Comparison of ENCODE assay signal across 13 cellular contexts in the genomic region with DNA sequence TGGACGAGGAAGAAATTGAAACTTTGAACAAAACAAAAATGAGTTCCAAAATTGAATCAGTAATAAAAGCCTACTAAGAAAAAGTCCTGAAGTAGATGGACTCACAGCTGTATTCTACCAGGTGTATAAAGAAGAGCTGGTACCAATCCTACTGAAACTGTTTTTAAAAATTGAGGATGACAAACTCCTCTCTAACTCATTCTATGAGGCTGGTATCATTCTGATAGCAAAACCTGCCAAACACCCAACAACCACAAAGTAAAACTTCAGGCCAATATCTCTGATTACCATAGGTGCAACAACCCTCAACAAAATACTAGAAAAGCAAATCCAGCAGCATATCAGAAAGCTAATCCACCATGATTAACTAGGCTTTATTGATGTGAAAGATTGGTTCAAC. TPM values are rescaled to one million over a fixed set of nuclear protein-coding genes. Genes with fewer than 3 reads are reported as not detected.
DNase-seq lines count a peak whose midpoint lies in the region; ATAC-seq and TF ChIP-seq lines count a peak whose summit lies in the region.
"Had no signal": no experiment of that assay in that cellular context is flagged by ENCODE, and none has a peak within 500 bp of the region (broad histone marks: within the 10 kb centered on the region; RNA-seq: fewer than 3 reads in every experiment).

No MANE protein-coding gene starts in this region.

- peaks cover 15% of the 10 kb centered on the region for H3K9me3 Mint-ChIP-seq in activated T-cell treated with anti-CD3 and anti-CD28 coated beads, Interleukin-2, amount 50 U/mL, for 4 hours
- H3K9me3 Mint-ChIP-seq in activated T-cell treated with anti-CD3 and anti-CD28 coated beads, Interleukin-2, amount 50 U/mL, for 24 hours = peaks cover 15% of the 10 kb centered on the region
- peaks cover 14% of the 10 kb centered on the region for H3K9me3 Mint-ChIP-seq in CD4-positive, alpha-beta T cell
- H3K9me3 Mint-ChIP-seq in T-cell = peaks cover 3 to 16% (median 12%) of the 10 kb centered on the region in 3 donors
- H3K9me3 Mint-ChIP-seq in naive thymus-derived CD8-positive, alpha-beta T cell = peaks cover 0 to 25% (median 13%) of the 10 kb centered on the region in 9 donors

- no peak for TF ChIP-seq CTCF in CD4-positive, alpha-beta T cell (IDR thresholded peaks at IDR 0.05)

- no peaks in the 10 kb centered on the region for H3K27me3 Mint-ChIP-seq in activated T-cell treated with anti-CD3 and anti-CD28 coated beads, Interleukin-2, amount 50 U/mL, for 4 hours (ENCODE audit: low read depth)
- no peaks in the 10 kb centered on the region for H3K27me3 Mint-ChIP-seq in activated T-cell treated with anti-CD3 and anti-CD28 coated beads, Interleukin-2, amount 50 U/mL, for 24 hours
- H3K27me3 Mint-ChIP-seq in CD4-positive, alpha-beta T cell = no peaks in the 10 kb centered on the region
- H3K27me3 Mint-ChIP-seq in T-cell = no peaks in the 10 kb centered on the region
- H3K27me3 Mint-ChIP-seq in naive thymus-derived CD8-positive, alpha-beta T cell = no peaks in the 10 kb centered on the region

- no peaks in the 10 kb centered on the region for H3K36me3 Mint-ChIP-seq in activated T-cell treated with anti-CD3 and anti-CD28 coated beads, Interleukin-2, amount 50 U/mL, for 4 hours (ENCODE audit: insufficient read depth)
- peaks cover 9% of the 10 kb centered on the region for H3K36me3 Mint-ChIP-seq in activated T-cell treated with anti-CD3 and anti-CD28 coated beads, Interleukin-2, amount 50 U/mL, for 24 hours (ENCODE audit: low read depth)
- peaks cover 19% of the 10 kb centered on the region for H3K36me3 Mint-ChIP-seq in CD4-positive, alpha-beta T cell (ENCODE audit: low read depth)
- peaks cover 10% of the 10 kb centered on the region for H3K36me3 Mint-ChIP-seq in T-cell
- H3K36me3 Mint-ChIP-seq in naive thymus-derived CD8-positive, alpha-beta T cell = peaks cover 0 to 19% (median 19%) of the 10 kb centered on the region in 3 donors

- no peak for DNase-seq in activated T-cell treated with anti-CD3 and anti-CD28 coated beads, Interleukin-2, amount 50 U/mL, for 4 hours
- no peak for DNase-seq in activated T-cell treated with anti-CD3 and anti-CD28 coated beads, Interleukin-2, amount 50 U/mL, for 24 hours
- no peak for DNase-seq in CD4-positive, alpha-beta T cell
- DNase-seq in T-cell = no peak
- no peak for DNase-seq in naive thymus-derived CD8-positive, alpha-beta T cell
- no peak for DNase-seq in NCI-H1048 (lab: John Stamatoyannopoulos, UW)
- no peak for DNase-seq in activated effector memory CD4-positive, alpha-beta T cell treated with Interleukin-2 at 50 U/mL for 16 hours
- DNase-seq: ACHN, DMS 273 treated with DMSO at 0.1 percent for 48 hours, HCEC 1CT, HFFc6 had no signal

- CTCF ChIA-PET in CD4-positive, alpha-beta T cell (lab: Charles Lee) = no interaction called here
- CTCF ChIA-PET in T-cell (lab: Charles Lee) = interaction anchor here (1.0 to 1.2 kb wide), 3 partner anchors 8 to 327 kb away, joined by 3 to 4 read pairs (median 3); no protein-coding TSS in a partner anchor

- no peaks in the 10 kb centered on the region for H3K27me3 ChIP-seq in CD4-positive, alpha-beta T cell (ENCODE audit: control insufficient read depth, insufficient read depth, low read length)
- H3K27me3 ChIP-seq: BLaER1 treated with 17β-estradiol and CSF1 and Interleukin-3, amounts not matched to agents 10 nM and 100 nM had no signal

- H3K27ac Mint-ChIP-seq in activated T-cell treated with anti-CD3 and anti-CD28 coated beads, Interleukin-2, amount 50 U/mL, for 24 hours = no peak overlapping the region
- peak overlapping the region; percentile 82 for H3K27ac Mint-ChIP-seq in CD4-positive, alpha-beta T cell
- peak overlapping the region; percentile 87 to 97 for H3K27ac Mint-ChIP-seq in T-cell
- peak overlapping the region in 6 of 10 donors; percentile 21 to 90 (median 72) for H3K27ac Mint-ChIP-seq in naive thymus-derived CD8-positive, alpha-beta T cell
- H3K27ac Mint-ChIP-seq: HFFc6 had no signal

- ATAC-seq in activated T-cell treated with anti-CD3 and anti-CD28 coated beads, Interleukin-2, amount 50 U/mL, for 4 hours = peak; percentile 27 to 35
- ATAC-seq in CD4-positive, alpha-beta T cell (ENCODE audit: poor library complexity) = no peak
- no peak for ATAC-seq in T-cell (replicated peaks in 1 of 4)
- ATAC-seq in naive thymus-derived CD8-positive, alpha-beta T cell = no peak
- ATAC-seq: GM12878 had no signal

- no peak overlapping the region for H3K27ac ChIP-seq in CD4-positive, alpha-beta T cell (ENCODE audit: low read depth, low read length)
- H3K27ac ChIP-seq: BLaER1 treated with 17β-estradiol and CSF1 and Interleukin-3, amounts not matched to agents 10 nM and 100 nM had no signal

- peaks cover 11% of the 10 kb centered on the region for H3K9me3 ChIP-seq in CD4-positive, alpha-beta T cell (ENCODE audit: control insufficient read depth, low read length)

- POLR2A ChIA-PET in CD4-positive, alpha-beta T cell (lab: Charles Lee) = interaction anchor here (1.0 to 2.5 kb wide), 5 partner anchors 8 to 254 kb away, joined by 3 to 22 read pairs (median 5); a partner anchor contains a TSS
- POLR2A ChIA-PET in T-cell (lab: Charles Lee) = no interaction called here
- POLR2A ChIA-PET in naive thymus-derived CD8-positive, alpha-beta T cell (lab: Charles Lee) = interaction anchor here (0.6 to 1.4 kb wide), 2 partner anchors 34 to 75 kb away, joined by 3 to 8 read pairs; a partner anchor contains a TSS

- peaks cover 28% of the 10 kb centered on the region for H3K4me1 Mint-ChIP-seq in activated T-cell treated with anti-CD3 and anti-CD28 coated beads, Interleukin-2, amount 50 U/mL, for 4 hours (ENCODE audit: low read depth)
- H3K4me1 Mint-ChIP-seq in activated T-cell treated with anti-CD3 and anti-CD28 coated beads, Interleukin-2, amount 50 U/mL, for 24 hours (ENCODE audit: low read depth) = peaks cover 27% of the 10 kb centered on the region
- peaks cover 38% of the 10 kb centered on the region for H3K4me1 Mint-ChIP-seq in CD4-positive, alpha-beta T cell (ENCODE audit: low read depth)
- peaks cover 25 to 34% (median 27%) of the 10 kb centered on the region in 3 donors for H3K4me1 Mint-ChIP-seq in T-cell
- H3K4me1 Mint-ChIP-seq in naive thymus-derived CD8-positive, alpha-beta T cell = peaks cover 17 to 24% (median 21%) of the 10 kb centered on the region in 4 donors

- no peak overlapping the region for H3K4me3 Mint-ChIP-seq in activated T-cell treated with anti-CD3 and anti-CD28 coated beads, Interleukin-2, amount 50 U/mL, for 4 hours
- no peak overlapping the region for H3K4me3 Mint-ChIP-seq in activated T-cell treated with anti-CD3 and anti-CD28 coated beads, Interleukin-2, amount 50 U/mL, for 24 hours
- H3K4me3 Mint-ChIP-seq in CD4-positive, alpha-beta T cell = peak overlapping the region; percentile 12
- peak overlapping the region in 1 of 3 donors; percentile 55 for H3K4me3 Mint-ChIP-seq in T-cell
- peak overlapping the region in 2 of 10 donors; percentile 50 to 54 for H3K4me3 Mint-ChIP-seq in naive thymus-derived CD8-positive, alpha-beta T cell
- H3K4me3 Mint-ChIP-seq: HFFc6 had no signal

- intact Hi-C loops in CD4-positive, alpha-beta T cell (cut with DNase I, micrococcal nuclease) = loop anchor here in 1 of 2 experiments (10.0 kb wide), 2 partner anchors 473 to 643 kb away; a partner anchor contains a TSS

RNA-seq across cellular contexts. Expression of a gene that starts 33.9 kb away (rescaled TPM):
- 1,000 to 10,000 TPM; 1,514 to 1,661 (median 1,615) TPM for total RNA-seq in activated T-cell treated with anti-CD3 and anti-CD28 coated beads, Interleukin-2, amount 50 U/mL, for 4 hours
- 100 to 1,000 TPM; 559 to 605 TPM for total RNA-seq in CD4-positive, alpha-beta T cell
- 100 to 1,000 TPM; 680 to 879 (median 854) TPM for total RNA-seq in T-cell
- 1,000 to 10,000 TPM; 1,266 to 1,370 TPM for total RNA-seq in naive thymus-derived CD8-positive, alpha-beta T cell
- polyA plus RNA-seq in naive thymus-derived CD8-positive, alpha-beta T cell = 1,000 to 10,000 TPM; 1,691 to 2,368 (median 2,237) TPM

Comparison
In these comparisons a context has a peak if more than half of its experiments do, and no peak if none do; other contexts are left out.
1. ATAC-seq: peak in activated T-cell treated with anti-CD3 and anti-CD28 coated beads, Interleukin-2, amount 50 U/mL, for 4 hours (2 of 2); none in CD4-positive, alpha-beta T cell (single experiment), T-cell (0 of 4) and naive thymus-derived CD8-positive, alpha-beta T cell (0 of 2).
2. POLR2A ChIA-PET loops: an anchor here in CD4-positive, alpha-beta T cell (1.0 to 2.5 kb wide) and naive thymus-derived CD8-positive, alpha-beta T cell (0.6 to 1.4 kb wide); none called in T-cell.